8 cellular contexts compared by ENCODE assay signal in the genomic region with DNA sequence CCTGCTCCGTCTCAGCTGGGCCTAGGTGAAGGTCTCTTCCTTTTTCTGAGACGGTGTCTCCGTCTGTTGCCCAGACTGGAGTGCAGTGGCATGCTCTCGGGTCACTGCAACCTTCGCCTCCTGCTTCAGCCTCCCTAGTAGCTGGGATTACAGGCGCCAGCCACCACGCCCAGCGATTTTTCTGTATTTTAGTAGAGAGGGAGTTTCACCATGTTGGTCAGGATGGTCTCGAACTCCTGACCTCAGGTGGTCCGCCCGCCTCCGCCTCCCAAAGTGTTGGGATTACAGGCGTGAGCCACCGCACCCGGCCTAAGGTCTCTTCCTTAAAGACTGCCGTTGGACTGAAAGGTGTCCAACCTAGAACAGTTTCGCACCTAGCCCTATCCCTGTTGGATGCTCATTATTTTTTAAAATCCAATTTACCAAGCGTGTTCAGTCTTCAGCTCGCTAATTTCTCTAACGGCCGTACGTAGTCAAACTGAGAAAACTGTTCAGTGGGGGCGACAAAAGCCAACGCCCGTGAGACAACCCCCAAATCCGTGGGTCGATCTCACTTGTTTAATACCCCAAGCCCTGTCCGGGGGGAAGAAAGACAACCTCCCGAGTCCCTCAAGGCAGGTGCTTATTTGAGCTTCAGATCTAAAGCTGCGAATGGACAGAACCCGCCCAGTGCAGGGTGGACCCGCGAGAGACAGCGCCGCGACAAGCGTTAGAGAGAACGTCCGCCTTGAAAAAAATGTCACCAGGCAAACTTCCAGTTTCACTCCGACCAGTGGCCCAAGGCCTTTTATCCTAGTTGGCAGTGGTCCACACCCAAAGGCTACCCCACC. TPM values are rescaled to one million over a fixed set of nuclear protein-coding genes. Genes with fewer than 3 reads are reported as not detected.
DNase-seq lines count a peak whose midpoint lies in the region; ATAC-seq and TF ChIP-seq lines count a peak whose summit lies in the region.

No MANE protein-coding gene starts in this region.

- no peaks in the 10 kb centered on the region for H3K9me3 Mint-ChIP-seq in activated T-cell treated with anti-CD3 and anti-CD28 coated beads, Interleukin-2, amount 50 U/mL, for 72 hours

- no peak for DNase-seq in activated T-cell treated with anti-CD3 and anti-CD28 coated beads, Interleukin-2, amount 50 U/mL, for 72 hours
- DNase-seq in activated T-cell treated with anti-CD3 and anti-CD28 coated beads, Interleukin-2, amount 50 U/mL, for 1 hour: no peak
- DNase-seq in SK-N-MC (ENCODE audit: low read depth, low spot score) (no peak), fibroblast of villous mesenchyme (ENCODE audit: low read depth) (no peak), skeletal muscle cell (ENCODE audit: low read depth) (no peak), LoVo (ENCODE audit: low spot score) (no peak), NCI-H1436 treated with DMSO at 0.1 percent for 48 hours (lab: John Stamatoyannopoulos, UW) (no peak)

- no peaks in the 10 kb centered on the region for H3K36me3 ChIP-seq in SK-N-MC (ENCODE audit: insufficient read depth, low read length)

- H3K4me1 Mint-ChIP-seq in activated T-cell treated with anti-CD3 and anti-CD28 coated beads, Interleukin-2, amount 50 U/mL, for 72 hours (ENCODE audit: low read depth): peaks cover 43% of the 10 kb centered on the region

- H3K27me3 Mint-ChIP-seq in activated T-cell treated with anti-CD3 and anti-CD28 coated beads, Interleukin-2, amount 50 U/mL, for 72 hours (ENCODE audit: low read depth): no peaks in the 10 kb centered on the region

- peak overlapping the region; percentile 93 to 99 for H3K4me3 Mint-ChIP-seq in activated T-cell treated with anti-CD3 and anti-CD28 coated beads, Interleukin-2, amount 50 U/mL, for 72 hours

- H3K9ac ChIP-seq in SK-N-MC (ENCODE audit: insufficient read length): peak overlapping the region; percentile 51

- H3K4me3 ChIP-seq in SK-N-MC (peak overlapping the region; percentile 84), fibroblast of villous mesenchyme (ENCODE audit: low read depth, low read length) (peak overlapping the region; percentile 87), skeletal muscle cell (ENCODE audit: low read depth, low read length) (peak overlapping the region; percentile 92)

- H3K9me3 ChIP-seq in SK-N-MC (ENCODE audit: low read depth, low read length): no peaks in the 10 kb centered on the region

- peaks cover 3 to 5% of the 10 kb centered on the region in 2 donors for H3K36me3 Mint-ChIP-seq in activated T-cell treated with anti-CD3 and anti-CD28 coated beads, Interleukin-2, amount 50 U/mL, for 72 hours (ENCODE audit: insufficient read depth in 2 of 2)

- peak overlapping the region; percentile 93 for H3K27ac ChIP-seq in SK-N-MC

- TF ChIP-seq CTCF in fibroblast of villous mesenchyme (IDR thresholded peaks at IDR 0.05; ENCODE audit: insufficient read depth, low read depth, low read length): no peak

- peak overlapping the region; percentile 95 for H3K27ac Mint-ChIP-seq in activated T-cell treated with anti-CD3 and anti-CD28 coated beads, Interleukin-2, amount 50 U/mL, for 72 hours

- ATAC-seq in activated T-cell treated with anti-CD3 and anti-CD28 coated beads, Interleukin-2, amount 50 U/mL, for 72 hours (replicated peaks in 1 of 2): peak; percentile 29
- ATAC-seq in HG03521 (IDR thresholded peaks at IDR 0.05; ENCODE audit: unreplicated experiment): no peak

RNA-seq across cellular contexts. Expression of a gene that starts 1.0 kb away (rescaled TPM):
- 10 to 100 TPM; 46.3 to 51.8 TPM for total RNA-seq in activated T-cell treated with anti-CD3 and anti-CD28 coated beads, Interleukin-2, amount 50 U/mL, for 72 hours
- 42.2 and 68.2 TPM in 2 replicates for total RNA-seq in fibroblast of villous mesenchyme

RNA-seq across cellular contexts. Expression of a gene that starts 25.9 kb away (rescaled TPM):
- 10 to 100 TPM; 27.3 to 38.2 TPM for total RNA-seq in activated T-cell treated with anti-CD3 and anti-CD28 coated beads, Interleukin-2, amount 50 U/mL, for 72 hours
- 6.9 and 10.6 TPM in 2 replicates for total RNA-seq in fibroblast of villous mesenchyme

RNA-seq across cellular contexts. Expression of a gene that starts 27.4 kb away (rescaled TPM):
- 10 to 100 TPM; 49.7 to 52.9 TPM for total RNA-seq in activated T-cell treated with anti-CD3 and anti-CD28 coated beads, Interleukin-2, amount 50 U/mL, for 72 hours
- 18.1 and 20.0 TPM in 2 replicates for total RNA-seq in fibroblast of villous mesenchyme
